In the genomic region with DNA sequence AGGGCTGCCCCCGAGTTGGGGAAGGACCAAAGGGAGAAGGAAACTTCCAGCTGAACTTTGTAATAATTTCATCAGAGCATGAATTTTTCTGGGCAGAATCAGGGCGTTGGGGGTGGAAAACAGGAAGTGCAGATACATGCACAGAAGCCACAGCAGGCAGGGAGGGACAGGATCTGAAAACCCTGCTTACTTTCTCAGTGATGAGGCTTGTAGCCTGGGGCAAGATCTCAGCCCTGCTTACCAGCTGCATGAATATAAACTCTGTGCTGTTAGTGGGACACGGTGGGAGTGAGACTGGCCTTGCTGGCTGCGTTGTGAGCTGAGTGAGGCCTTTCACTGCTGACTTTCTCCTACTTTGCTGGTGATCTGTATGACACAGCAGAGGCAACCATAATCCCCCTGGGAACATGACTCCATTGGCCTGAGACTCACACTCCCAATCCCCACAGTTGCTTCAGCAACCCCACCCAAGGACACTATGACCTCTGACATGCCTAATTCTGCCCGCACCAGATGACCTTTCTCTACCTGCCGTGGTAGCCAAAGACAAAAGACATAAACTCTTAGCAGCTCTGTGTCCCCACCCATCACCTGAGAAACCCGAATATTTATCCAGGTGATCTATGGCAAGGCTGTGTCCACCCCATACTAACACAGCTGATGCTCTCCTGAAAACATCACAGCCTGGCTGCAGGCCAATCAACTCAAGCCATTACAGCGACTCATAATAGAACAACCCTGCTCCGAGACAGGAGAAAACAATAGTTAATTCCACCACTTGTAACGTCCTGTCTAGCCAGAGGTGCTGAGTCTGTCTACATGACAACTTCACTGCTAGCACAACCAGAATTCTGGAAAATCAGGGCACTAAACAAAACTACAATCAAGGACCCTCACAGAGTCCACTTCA, we compare ENCODE assay signal across 2 cellular contexts.
TF ChIP-seq lines count a peak whose summit lies in the region.

No MANE protein-coding gene starts in this region.

TF ChIP-seq in GM23338, 12 proteins besides CTCF, POLR2A, EP300 and RAD21:
- TF ChIP-seq ZNF462 (CRISPR knock-in tag; IDR thresholded peaks at IDR 0.05) (no peak), REST (IDR thresholded peaks at IDR 0.05; ENCODE audit: unreplicated experiment) (no peak), POLR2AphosphoS5 (IDR thresholded peaks at IDR 0.05; ENCODE audit: low read depth) (no peak)

TF ChIP-seq in H1, 55 proteins besides CTCF, POLR2A, EP300 and RAD21 (continued from another document):
- TF ChIP-seq E2F6 (IDR thresholded peaks at IDR 0.05) (no peak), TCF12 (IDR thresholded peaks at IDR 0.05; ENCODE audit: low read depth, low read length) (no peak), CBX5 (IDR thresholded peaks at IDR 0.05; ENCODE audit: low read depth, low read length) (no peak), CHD2 (IDR thresholded peaks at IDR 0.05; ENCODE audit: low read length) (no peak), YY1 (IDR thresholded peaks at IDR 0.05; ENCODE audit: low read depth, low read length) (no peak), GTF2F1 (IDR thresholded peaks at IDR 0.05; ENCODE audit: borderline replicate concordance, low read depth, low read length) (no peak), FOSL1 (IDR thresholded peaks at IDR 0.05; ENCODE audit: insufficient read depth, low read depth, low read length) (no peak), CBX8 (IDR thresholded peaks at IDR 0.05; ENCODE audit: borderline replicate concordance, low read depth, low read length) (no peak), CREB1 (IDR thresholded peaks at IDR 0.05) (no peak), POU5F1 (IDR thresholded peaks at IDR 0.05; ENCODE audit: low read depth, low read length) (no peak), POLR2AphosphoS5 (IDR thresholded peaks at IDR 0.05; ENCODE audit: low read depth, low read length) (no peak), RFX5 (IDR thresholded peaks at IDR 0.05; ENCODE audit: borderline replicate concordance, low read depth, low read length) (no peak)
